8 cellular contexts compared by ENCODE assay signal in genomic region chr19:41895745-41896580, GRCh38. TPM values are rescaled to one million over a fixed set of nuclear protein-coding genes. Genes with fewer than 3 reads are reported as not detected.
A peak's percentile ranks its signal among the peaks of the same experiment; 100 is the strongest.
DNase-seq lines count a peak whose midpoint lies in the region; TF ChIP-seq lines count a peak whose summit lies in the region.
"Had no signal": no experiment of that assay in that cellular context is flagged by ENCODE, and none has a peak within 500 bp of the region (broad histone marks: within the 10 kb centered on the region; RNA-seq: fewer than 3 reads in every experiment).

No MANE protein-coding gene starts in this region.

- H3K4me3 ChIP-seq in AG10803 (ENCODE audit: low read length) (no peak overlapping the region), Karpas-422 (ENCODE audit: low read length) (no peak overlapping the region), choroid plexus epithelial cell (ENCODE audit: low read depth, low read length) (no peak overlapping the region)

- H3K9me3 ChIP-seq in Karpas-422 (ENCODE audit: low read length) = no peaks in the 10 kb centered on the region

- no peak overlapping the region for H3K4me2 ChIP-seq in Karpas-422 (ENCODE audit: low read depth, low read length, poor library complexity, severe bottlenecking)

- H3K27me3 ChIP-seq in Karpas-422 (ENCODE audit: low read length) = no peaks in the 10 kb centered on the region

- H4K20me1 ChIP-seq in Karpas-422 (ENCODE audit: insufficient read depth, low read depth, low read length) = no peaks in the 10 kb centered on the region

- TF ChIP-seq CTCF in AG10803 (conservative IDR thresholded peaks at IDR 0.05; ENCODE audit: low read length) = 0 out of 2 replicates have a peak, but pooled peaks have one; percentile 5
- TF ChIP-seq CTCF in choroid plexus epithelial cell (conservative IDR thresholded peaks at IDR 0.05; ENCODE audit: low read depth, low read length) = peak; percentile 51
- no peak for TF ChIP-seq CTCF in GM10266 (IDR thresholded peaks at IDR 0.05; ENCODE audit: control insufficient read depth, insufficient read depth, low read depth, missing control alignments)

- peaks cover 22% of the 10 kb centered on the region; the same call in 1 of the 2 replicates for H3K36me3 ChIP-seq in Karpas-422 (ENCODE audit: insufficient read depth, low read length)

- H3K79me2 ChIP-seq in Karpas-422 (ENCODE audit: low read length) = no peaks in the 10 kb centered on the region; the same call in 1 of the 2 replicates

- H3K9me2 ChIP-seq in Karpas-422 (replicated peaks; ENCODE audit: insufficient read depth, low read length) = no peaks in the 10 kb centered on the region

- peaks cover 9% of the 10 kb centered on the region for H3K4me1 ChIP-seq in Karpas-422 (ENCODE audit: low read length)

- H3K9ac ChIP-seq in Karpas-422 (ENCODE audit: low read length) = no peak overlapping the region

- no peak overlapping the region for H2AFZ ChIP-seq in Karpas-422 (ENCODE audit: low read length)

- no peak for DNase-seq in AG10803 (ENCODE audit: low read depth)
- peak; percentile 79 for DNase-seq in Karpas-422
- peak; percentile 33 for DNase-seq in choroid plexus epithelial cell (ENCODE audit: low read depth)
- DNase-seq in DMS153 (lab: John Stamatoyannopoulos, UW) = no peak
- DNase-seq in GM10266 (ENCODE audit: extremely low spot score) = no peak
- no peak for DNase-seq in SK-N-DZ (ENCODE audit: low spot score)
- DNase-seq: NCI-H526 treated with DMSO at 0.1 percent for 48 hours had no signal

- peak overlapping the region; percentile 18; the same call in 1 of the 2 replicates for H3K27ac ChIP-seq in Karpas-422 (ENCODE audit: low read length)

RNA-seq across cellular contexts. Expression of gene ARHGEF1, which starts 13.0 kb away (rescaled TPM):
- 136 and 137 TPM in 2 replicates for total RNA-seq in Karpas-422 (2014; rRNA removed; shearing (Covaris generic); ENCODE audit: low replicate concordance)
- 16.7 and 17.0 TPM in 2 replicates for polyA plus RNA-seq in SK-N-DZ (2014; cell fraction: cytosol; rRNA removed)
- 33.2 and 43.4 TPM in 2 replicates for polyA plus RNA-seq in SK-N-DZ (2014; cell fraction: nucleus; rRNA removed)

RNA-seq across cellular contexts. Expression of gene CD79A, which starts 18.9 kb away (rescaled TPM):
- total RNA-seq in Karpas-422 (2014; rRNA removed; shearing (Covaris generic); ENCODE audit: low replicate concordance) = 970 and 1,036 TPM in 2 replicates
- polyA plus RNA-seq in SK-N-DZ (2014; cell fraction: cytosol; rRNA removed) = 0.15 TPM in 1 of 2 replicates, not detected in the other
- polyA plus RNA-seq in SK-N-DZ (2014; cell fraction: nucleus; rRNA removed) = not detected in 2 replicates

RNA-seq across cellular contexts. Expression of gene ERFL, which starts 32.3 kb away (rescaled TPM):
- total RNA-seq in Karpas-422 (2014; rRNA removed; shearing (Covaris generic); ENCODE audit: low replicate concordance) = 3.8 and 5.5 TPM in 2 replicates
- not detected in 2 replicates for polyA plus RNA-seq in SK-N-DZ (2014; cell fraction: cytosol; rRNA removed)
- polyA plus RNA-seq in SK-N-DZ (2014; cell fraction: nucleus; rRNA removed) = 0.51 TPM in 1 of 2 replicates, not detected in the other
- polyA plus RNA-seq: keratinocyte had no signal

RNA-seq across cellular contexts. Expression of gene RPS19, which starts 35.9 kb away (rescaled TPM):
- 2,482 and 3,478 TPM in 2 replicates for total RNA-seq in Karpas-422 (2014; rRNA removed; shearing (Covaris generic); ENCODE audit: low replicate concordance)
- polyA plus RNA-seq in SK-N-DZ (2014; cell fraction: cytosol; rRNA removed) = 657 and 776 TPM in 2 replicates
- polyA plus RNA-seq in SK-N-DZ (2014; cell fraction: nucleus; rRNA removed) = 809 and 1,369 TPM in 2 replicates

RNA-seq across cellular contexts. Expression of gene DMRTC2, which starts 51.1 kb away (rescaled TPM):
- not detected in 2 replicates for total RNA-seq in Karpas-422 (2014; rRNA removed; shearing (Covaris generic); ENCODE audit: low replicate concordance)
- not detected in 2 replicates for polyA plus RNA-seq in SK-N-DZ (2014; cell fraction: cytosol; rRNA removed)
- not detected in 2 replicates for polyA plus RNA-seq in SK-N-DZ (2014; cell fraction: nucleus; rRNA removed)
- polyA plus RNA-seq: keratinocyte had no signal

Comparison
In these comparisons a context has a peak if more than half of its experiments do, and no peak if none do; other contexts are left out.
1. DNase-seq: peak in Karpas-422 (single experiment) and choroid plexus epithelial cell (single experiment); none in AG10803 (single experiment), DMS153 (single experiment), GM10266 (single experiment) and SK-N-DZ (single experiment).